ENCODE assay signal across 1 cellular context in the genomic region with DNA sequence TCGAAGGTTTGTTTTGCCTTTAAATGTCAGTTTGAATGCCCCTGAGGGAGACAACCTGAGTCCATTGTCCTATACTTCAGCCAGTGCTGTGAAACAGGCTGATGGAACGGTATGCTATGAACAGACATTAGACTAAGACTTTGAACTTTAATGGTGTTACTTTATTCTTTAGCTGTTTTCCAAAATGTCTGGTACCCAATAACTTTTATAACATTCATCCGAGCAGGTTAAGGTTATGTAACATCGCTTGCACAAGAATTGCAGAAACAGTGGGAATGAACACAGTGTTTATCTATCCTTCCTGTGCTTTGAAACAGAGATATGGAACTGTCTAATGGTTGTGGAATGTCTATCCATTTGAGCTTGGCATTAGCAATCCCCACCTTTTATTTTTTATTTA.
A peak's percentile ranks its signal among the peaks of the same experiment; 100 is the strongest.
TF ChIP-seq lines count a peak whose summit lies in the region.

No MANE protein-coding gene starts in this region.

TF ChIP-seq in liver, 16 proteins besides CTCF, POLR2A, EP300 and RAD21 (continued from another document):
- TF ChIP-seq, protein P1, sequence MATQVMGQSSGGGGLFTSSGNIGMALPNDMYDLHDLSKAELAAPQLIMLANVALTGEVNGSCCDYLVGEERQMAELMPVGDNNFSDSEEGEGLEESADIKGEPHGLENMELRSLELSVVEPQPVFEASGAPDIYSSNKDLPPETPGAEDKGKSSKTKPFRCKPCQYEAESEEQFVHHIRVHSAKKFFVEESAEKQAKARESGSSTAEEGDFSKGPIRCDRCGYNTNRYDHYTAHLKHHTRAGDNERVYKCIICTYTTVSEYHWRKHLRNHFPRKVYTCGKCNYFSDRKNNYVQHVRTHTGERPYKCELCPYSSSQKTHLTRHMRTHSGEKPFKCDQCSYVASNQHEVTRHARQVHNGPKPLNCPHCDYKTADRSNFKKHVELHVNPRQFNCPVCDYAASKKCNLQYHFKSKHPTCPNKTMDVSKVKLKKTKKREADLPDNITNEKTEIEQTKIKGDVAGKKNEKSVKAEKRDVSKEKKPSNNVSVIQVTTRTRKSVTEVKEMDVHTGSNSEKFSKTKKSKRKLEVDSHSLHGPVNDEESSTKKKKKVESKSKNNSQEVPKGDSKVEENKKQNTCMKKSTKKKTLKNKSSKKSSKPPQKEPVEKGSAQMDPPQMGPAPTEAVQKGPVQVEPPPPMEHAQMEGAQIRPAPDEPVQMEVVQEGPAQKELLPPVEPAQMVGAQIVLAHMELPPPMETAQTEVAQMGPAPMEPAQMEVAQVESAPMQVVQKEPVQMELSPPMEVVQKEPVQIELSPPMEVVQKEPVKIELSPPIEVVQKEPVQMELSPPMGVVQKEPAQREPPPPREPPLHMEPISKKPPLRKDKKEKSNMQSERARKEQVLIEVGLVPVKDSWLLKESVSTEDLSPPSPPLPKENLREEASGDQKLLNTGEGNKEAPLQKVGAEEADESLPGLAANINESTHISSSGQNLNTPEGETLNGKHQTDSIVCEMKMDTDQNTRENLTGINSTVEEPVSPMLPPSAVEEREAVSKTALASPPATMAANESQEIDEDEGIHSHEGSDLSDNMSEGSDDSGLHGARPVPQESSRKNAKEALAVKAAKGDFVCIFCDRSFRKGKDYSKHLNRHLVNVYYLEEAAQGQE (IDR thresholded peaks at IDR 0.05), result no peak
- TF ChIP-seq TAF1 (conservative IDR thresholded peaks at IDR 0.05), result no peak
- TF ChIP-seq, protein P2, sequence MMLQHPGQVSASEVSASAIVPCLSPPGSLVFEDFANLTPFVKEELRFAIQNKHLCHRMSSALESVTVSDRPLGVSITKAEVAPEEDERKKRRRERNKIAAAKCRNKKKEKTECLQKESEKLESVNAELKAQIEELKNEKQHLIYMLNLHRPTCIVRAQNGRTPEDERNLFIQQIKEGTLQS (IDR thresholded peaks at IDR 0.05), result peak; percentile 82
- peak; percentile 88 to 89 for TF ChIP-seq HNF4A (conservative IDR thresholded peaks at IDR 0.05)
- no peak for TF ChIP-seq EGR1 (IDR thresholded peaks at IDR 0.05; ENCODE audit: low read depth in 2 of 2)
- TF ChIP-seq GABPA (IDR thresholded peaks at IDR 0.05 in 1 of 2, conservative IDR thresholded peaks at IDR 0.05 in 1 of 2), result no peak
- TF ChIP-seq SP1 (IDR thresholded peaks at IDR 0.05), result peak; percentile 73
- TF ChIP-seq FOXA2 (IDR thresholded peaks at IDR 0.05), result peak; percentile 58
- peak; percentile 74 for TF ChIP-seq HNF4G (IDR thresholded peaks at IDR 0.05)
